Comparison of ENCODE assay signal across 25 cellular contexts in the genomic region with DNA sequence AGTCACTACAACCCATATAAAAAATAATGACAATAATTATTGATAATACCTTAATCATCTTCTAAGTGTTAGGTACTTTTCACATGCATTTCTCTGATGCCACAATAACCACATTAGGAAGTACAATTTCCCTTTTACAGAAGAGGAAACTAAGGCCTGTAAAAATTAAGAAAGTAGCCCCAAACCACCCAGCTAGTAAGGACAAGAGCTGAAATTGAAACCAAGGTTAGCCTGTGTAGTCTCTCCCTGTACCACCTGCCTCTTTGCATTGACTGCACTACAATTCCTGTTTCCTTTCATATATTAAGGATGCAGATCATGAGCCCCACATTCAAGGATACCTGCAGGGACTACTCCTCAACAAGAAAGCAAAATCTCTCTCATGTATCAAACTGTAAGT.
DNase-seq lines count a peak whose midpoint lies in the region; ATAC-seq and TF ChIP-seq lines count a peak whose summit lies in the region.
"Had no signal": no experiment of that assay in that cellular context is flagged by ENCODE, and none has a peak within 500 bp of the region (broad histone marks: within the 10 kb centered on the region; RNA-seq: fewer than 3 reads in every experiment).

No MANE protein-coding gene starts in this region.

- peaks cover 12% of the 10 kb centered on the region for H3K4me1 ChIP-seq in MM.1S (ENCODE audit: low read length)
- H3K4me1 ChIP-seq: BLaER1 had no signal

- no peaks in the 10 kb centered on the region for H4K20me1 ChIP-seq in MM.1S (ENCODE audit: insufficient read depth, low read length)
- H4K20me1 ChIP-seq: BLaER1 had no signal

- H3K9ac ChIP-seq in MM.1S (ENCODE audit: low read length), result no peak overlapping the region
- H3K9ac ChIP-seq: BLaER1, GM23248 had no signal

- H3K36me3 ChIP-seq in MM.1S (replicated peaks; ENCODE audit: insufficient read depth, low read length), result no peaks in the 10 kb centered on the region
- H3K36me3 ChIP-seq: BLaER1, MG63 had no signal

- no peaks in the 10 kb centered on the region for H3K79me2 ChIP-seq in MM.1S (ENCODE audit: low read length)

- TF ChIP-seq CTCF in MM.1S (IDR thresholded peaks at IDR 0.05; ENCODE audit: low read length), result no peak

- no peak overlapping the region for H3K4me3 ChIP-seq in MM.1S (ENCODE audit: low read length)
- H3K4me3 ChIP-seq: BLaER1, GM23248, MG63, SK-N-MC had no signal

- no peak overlapping the region for H2AFZ ChIP-seq in MM.1S (ENCODE audit: low read length)
- H2AFZ ChIP-seq: GM23248 had no signal

- no peaks in the 10 kb centered on the region for H3K9me2 ChIP-seq in MM.1S (replicated peaks; ENCODE audit: insufficient read depth, low read length)

- no peaks in the 10 kb centered on the region for H3K9me3 ChIP-seq in MM.1S (replicated peaks; ENCODE audit: insufficient read depth, low read length)
- H3K9me3 ChIP-seq: BLaER1, MG63 had no signal

- no peaks in the 10 kb centered on the region for H3F3A ChIP-seq in MM.1S (ENCODE audit: insufficient read depth, low read length)

- no peak overlapping the region for H3K27ac ChIP-seq in MM.1S (ENCODE audit: low read length)
- H3K27ac ChIP-seq: BLaER1, GM23248, SK-N-MC had no signal

- DNase-seq in MM.1S, result peak; percentile 55
- DNase-seq in UCSD-AML1 (lab: John Stamatoyannopoulos, UW; ENCODE audit: unreplicated experiment), result no peak
- no peak for DNase-seq in SHP77 (lab: John Stamatoyannopoulos, UW)
- DNase-seq: CD4-positive, alpha-beta T cell; DMS53; GM23248; H7; KBM-7; MG63; NCI-H1694; NCI-H2081; NCI-H2171 treated with DMSO at 0.1 percent for 48 hours; NCI-H345; NCI-H524; NCI-H774; SIG-M5; T-helper 2 cell had no signal

- H3K27me3 ChIP-seq in MM.1S (replicated peaks; ENCODE audit: insufficient read depth, low read length), result no peaks in the 10 kb centered on the region
- H3K27me3 ChIP-seq: BLaER1, MG63 had no signal

- no peak overlapping the region for H3K4me2 ChIP-seq in MM.1S (ENCODE audit: low read depth, low read length)
- H3K4me2 ChIP-seq: BLaER1 had no signal

- ATAC-seq in GM18498 (IDR thresholded peaks at IDR 0.05; ENCODE audit: unreplicated experiment), result peak; percentile 61
- peak; percentile 59 for ATAC-seq in GM18511 (IDR thresholded peaks at IDR 0.05; ENCODE audit: unreplicated experiment)
- ATAC-seq in GM19452 (IDR thresholded peaks at IDR 0.05; ENCODE audit: unreplicated experiment), result peak; percentile 56
- no peak for ATAC-seq in GM21390 (IDR thresholded peaks at IDR 0.05; ENCODE audit: unreplicated experiment)
- ATAC-seq in GM21737 (IDR thresholded peaks at IDR 0.05; ENCODE audit: unreplicated experiment), result no peak
- ATAC-seq: Panc1 had no signal

Comparison
In these comparisons a context has a peak if more than half of its experiments do, and no peak if none do; other contexts are left out.
1. ATAC-seq: peak in GM18498 (single experiment), GM18511 (single experiment) and GM19452 (single experiment); none in GM21390 (single experiment) and GM21737 (single experiment).